ENCODE assay signal across 22 cellular contexts in the genomic region with DNA sequence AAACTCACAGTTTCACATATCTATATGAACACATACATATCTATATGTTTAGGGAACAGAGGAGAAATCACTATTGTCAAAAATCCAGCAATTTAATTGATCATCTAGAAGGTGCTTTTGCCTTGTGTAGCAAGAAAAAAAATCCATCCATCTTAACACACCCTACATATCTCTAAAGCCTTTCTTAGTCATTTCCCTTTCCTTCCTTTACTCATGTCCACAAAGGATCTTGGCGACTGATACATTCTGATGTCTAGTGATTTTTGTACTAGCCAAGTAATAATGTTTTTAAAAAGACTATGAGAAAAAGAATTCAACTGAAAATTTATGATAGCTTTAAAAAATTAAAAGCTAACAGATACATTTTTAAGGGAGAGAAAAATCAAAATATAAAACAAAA. TPM values are rescaled to one million over a fixed set of nuclear protein-coding genes. Genes with fewer than 3 reads are reported as not detected.
DNase-seq lines count a peak whose midpoint lies in the region; ATAC-seq and TF ChIP-seq lines count a peak whose summit lies in the region.
"Had no signal": no experiment of that assay in that cellular context is flagged by ENCODE, and none has a peak within 500 bp of the region (broad histone marks: within the 10 kb centered on the region; RNA-seq: fewer than 3 reads in every experiment).

No MANE protein-coding gene starts in this region.

- ATAC-seq in HG02981 (IDR thresholded peaks at IDR 0.05; ENCODE audit: unreplicated experiment) (no peak), left ventricle myocardium superior (no peak), GM21423 (IDR thresholded peaks at IDR 0.05; ENCODE audit: unreplicated experiment) (no peak)
- ATAC-seq: A549; K562; stimulated activated naive CD8-positive, alpha-beta T cell treated with anti-CD3 and anti-CD28 coated beads, Interleukin-15, amount 100 ng/mL, for 72 hours had no signal

- peaks cover 14% of the 10 kb centered on the region for H3K36me3 Mint-ChIP-seq in activated CD4-positive, alpha-beta T cell treated with anti-CD3 and anti-CD28 coated beads, Interleukin-2, amount 10 ng/mL, durations not matched to agents 24 days and 14 days (ENCODE audit: low read depth)

- H3K9me3 Mint-ChIP-seq in activated CD4-positive, alpha-beta T cell treated with anti-CD3 and anti-CD28 coated beads, Interleukin-2, amount 10 ng/mL, durations not matched to agents 24 days and 14 days, result no peaks in the 10 kb centered on the region
- H3K9me3 Mint-ChIP-seq: activated naive CD8-positive, alpha-beta T cell treated with anti-CD3 and anti-CD28 coated beads for 36 hours; CD4-positive, alpha-beta memory T cell; mesothelial cell of epicardium; stimulated activated naive CD8-positive, alpha-beta T cell treated with anti-CD3 and anti-CD28 coated beads, Interleukin-15, amount 100 ng/mL, for 72 hours; T-helper 2 cell treated with Interferon-gamma antibody and Interleukin-4, amounts not matched to agents 5 μg/mL and 100 μg/mL, for 36 hours had no signal

- H3K27me3 Mint-ChIP-seq in activated CD4-positive, alpha-beta T cell treated with anti-CD3 and anti-CD28 coated beads, Interleukin-2, amount 10 ng/mL, durations not matched to agents 24 days and 14 days, result no peaks in the 10 kb centered on the region
- H3K27me3 Mint-ChIP-seq: activated naive CD8-positive, alpha-beta T cell treated with anti-CD3 and anti-CD28 coated beads for 36 hours; CD4-positive, alpha-beta memory T cell; stimulated activated naive CD8-positive, alpha-beta T cell treated with anti-CD3 and anti-CD28 coated beads, Interleukin-15, amount 100 ng/mL, for 72 hours had no signal

- no peak overlapping the region for H3K4me3 ChIP-seq in astrocyte of the spinal cord (ENCODE audit: low read depth, low read length)
- H3K4me3 ChIP-seq: A549, breast epithelium, K562, SJCRH30 had no signal

- TF ChIP-seq CTCF in astrocyte of the spinal cord (IDR thresholded peaks at IDR 0.05; ENCODE audit: low read depth, low read length), result no peak

- peaks cover 6% of the 10 kb centered on the region for H3K4me1 Mint-ChIP-seq in activated CD4-positive, alpha-beta T cell treated with anti-CD3 and anti-CD28 coated beads, Interleukin-2, amount 10 ng/mL, durations not matched to agents 24 days and 14 days
- H3K4me1 Mint-ChIP-seq: activated naive CD8-positive, alpha-beta T cell treated with anti-CD3 and anti-CD28 coated beads for 36 hours; stimulated activated naive CD8-positive, alpha-beta T cell treated with anti-CD3 and anti-CD28 coated beads, Interleukin-15, amount 100 ng/mL, for 72 hours had no signal

- H3K27ac Mint-ChIP-seq in activated CD4-positive, alpha-beta T cell treated with anti-CD3 and anti-CD28 coated beads, Interleukin-2, amount 10 ng/mL, durations not matched to agents 24 days and 14 days, result peak overlapping the region; percentile 48
- H3K27ac Mint-ChIP-seq: activated naive CD8-positive, alpha-beta T cell treated with anti-CD3 and anti-CD28 coated beads for 36 hours; mesothelial cell of epicardium; stimulated activated naive CD8-positive, alpha-beta T cell treated with anti-CD3 and anti-CD28 coated beads, Interleukin-15, amount 100 ng/mL, for 72 hours; T-helper 2 cell treated with Interferon-gamma antibody and Interleukin-4, amounts not matched to agents 5 μg/mL and 100 μg/mL, for 36 hours had no signal

- in situ Hi-C loops in astrocyte of the spinal cord (cut with HindIII; ENCODE audit: low sequenced_read_pairs), result no loop called here

- H3K4me3 Mint-ChIP-seq in activated CD4-positive, alpha-beta T cell treated with anti-CD3 and anti-CD28 coated beads, Interleukin-2, amount 10 ng/mL, durations not matched to agents 24 days and 14 days, result no peak overlapping the region
- H3K4me3 Mint-ChIP-seq: activated naive CD8-positive, alpha-beta T cell treated with anti-CD3 and anti-CD28 coated beads for 36 hours; CD4-positive, alpha-beta memory T cell; mesothelial cell of epicardium; stimulated activated naive CD8-positive, alpha-beta T cell treated with anti-CD3 and anti-CD28 coated beads, Interleukin-15, amount 100 ng/mL, for 72 hours; T-helper 2 cell treated with Interferon-gamma antibody and Interleukin-4, amounts not matched to agents 5 μg/mL and 100 μg/mL, for 36 hours had no signal

- no peak for DNase-seq in activated CD4-positive, alpha-beta T cell treated with anti-CD3 and anti-CD28 coated beads, Interleukin-2, amount 10 ng/mL, durations not matched to agents 24 days and 14 days
- no peak for DNase-seq in activated CD4-positive, alpha-beta T cell treated with anti-CD3 and anti-CD28 coated beads, Interleukin-2, amount 50 U/mL, for 1 hour
- DNase-seq in M059J (ENCODE audit: low read depth), result peak; percentile 27
- DNase-seq in astrocyte of the spinal cord (ENCODE audit: low read depth, low spot score), result peak; percentile 44
- DNase-seq in kidney tubule cell (ENCODE audit: low spot score), result peak; percentile 29
- no peak for DNase-seq in left ventricle myocardium superior
- DNase-seq: activated CD4-positive, alpha-beta T cell treated with anti-CD3 and anti-CD28 coated beads for 1 hour; activated naive CD8-positive, alpha-beta T cell treated with anti-CD3 and anti-CD28 coated beads for 36 hours; CD4-positive, alpha-beta memory T cell; NCI-H1048; NCI-H2081 treated with DMSO at 0.1 percent for 48 hours; NCI-H524; retina; SJCRH30; stimulated activated naive CD8-positive, alpha-beta T cell treated with anti-CD3 and anti-CD28 coated beads, Interleukin-15, amount 100 ng/mL, for 72 hours had no signal

- intact Hi-C loops in activated CD4-positive, alpha-beta T cell treated with anti-CD3 and anti-CD28 coated beads, Interleukin-2, amount 10 ng/mL, durations not matched to agents 24 days and 14 days (cut with micrococcal nuclease), result loop anchor here (2.0 kb wide), 1 partner anchor 22 kb away; the partner anchor contains the start of gene ZDHHC21
- intact Hi-C loops in left ventricle myocardium superior (cut with micrococcal nuclease), result no loop called here

RNA-seq across cellular contexts. Expression of gene ZDHHC21, which starts 22.5 kb away (rescaled TPM):
- 11.2 and 11.6 TPM in 2 replicates for total RNA-seq in activated CD4-positive, alpha-beta T cell treated with anti-CD3 and anti-CD28 coated beads, Interleukin-2, amount 10 ng/mL, durations not matched to agents 24 days and 14 days
- total RNA-seq in M059J (2014; rRNA removed; shearing (Covaris generic)), result 7.0 and 9.3 TPM in 2 replicates
- total RNA-seq in left ventricle myocardium superior, result 7.2 TPM

RNA-seq across cellular contexts. Expression of gene CER1, which starts 51.8 kb away (rescaled TPM):
- not detected in 2 replicates for total RNA-seq in activated CD4-positive, alpha-beta T cell treated with anti-CD3 and anti-CD28 coated beads, Interleukin-2, amount 10 ng/mL, durations not matched to agents 24 days and 14 days
- not detected in 2 replicates for total RNA-seq in M059J (2014; rRNA removed; shearing (Covaris generic))
- not detected for total RNA-seq in left ventricle myocardium superior
- total RNA-seq: activated naive CD8-positive, alpha-beta T cell treated with anti-CD3 and anti-CD28 coated beads for 36 hours; breast epithelium; CD4-positive, alpha-beta memory T cell; K562; SJCRH30 had no signal

Comparison
In these comparisons a context has a peak if more than half of its experiments do, and no peak if none do; other contexts are left out.
1. DNase-seq: peak in M059J (single experiment), astrocyte of the spinal cord (single experiment) and kidney tubule cell (single experiment); none in activated CD4-positive, alpha-beta T cell treated with anti-CD3 and anti-CD28 coated beads, Interleukin-2, amount 10 ng/mL, durations not matched to agents 24 days and 14 days (single experiment), activated CD4-positive, alpha-beta T cell treated with anti-CD3 and anti-CD28 coated beads, Interleukin-2, amount 50 U/mL, for 1 hour (single experiment) and left ventricle myocardium superior (single experiment).